In the genomic region with DNA sequence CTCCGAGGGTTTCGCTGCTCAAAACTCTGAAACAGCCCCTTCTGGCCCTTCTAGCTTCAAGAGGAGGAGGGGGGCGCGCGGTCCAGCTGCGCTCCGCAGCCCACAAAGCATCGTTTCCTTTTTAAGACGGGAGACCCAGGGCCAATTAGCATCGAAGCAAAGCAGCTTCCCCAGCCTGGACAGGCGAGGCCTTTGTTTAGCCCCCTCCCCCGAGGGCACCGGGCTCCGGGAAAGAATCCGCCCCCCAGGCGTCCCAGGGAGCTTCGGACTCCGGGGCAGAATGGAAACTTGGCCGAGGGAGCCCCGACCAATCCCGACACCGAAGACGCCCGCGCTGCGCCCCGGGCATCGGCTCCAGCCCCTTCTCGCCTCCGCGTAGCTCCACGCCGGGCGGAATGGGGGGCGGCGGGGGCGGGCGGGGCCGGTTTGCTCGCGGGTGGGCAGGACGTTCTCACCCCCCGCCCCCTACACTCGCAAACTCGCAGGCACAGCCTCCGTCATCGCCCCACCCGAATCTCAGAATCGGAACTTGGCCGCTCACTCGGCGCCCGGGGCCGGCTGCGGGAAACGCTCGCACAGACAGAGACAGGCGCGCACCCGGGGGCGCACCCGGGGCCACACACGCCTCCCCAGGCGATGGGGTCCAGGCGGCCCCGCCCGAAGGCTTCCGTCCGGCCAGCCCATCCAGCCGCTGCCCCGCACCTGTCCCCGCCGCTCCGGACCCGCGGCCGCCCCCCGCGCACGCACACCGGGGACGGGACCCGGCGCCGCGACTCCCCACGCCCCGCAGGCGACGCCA, we compare ENCODE assay signal across 8 cellular contexts. TPM values are rescaled to one million over a fixed set of nuclear protein-coding genes. Genes with fewer than 3 reads are reported as not detected.
DNase-seq lines count a peak whose midpoint lies in the region; ATAC-seq and TF ChIP-seq lines count a peak whose summit lies in the region.
"Had no signal": no experiment of that assay in that cellular context is flagged by ENCODE, and none has a peak within 500 bp of the region (broad histone marks: within the 10 kb centered on the region; RNA-seq: fewer than 3 reads in every experiment).

No MANE protein-coding gene starts in this region.

- no peak for DNase-seq in IMR-90
- no peak for DNase-seq in esophagus muscularis mucosa (ENCODE audit: extremely low spot score)
- no peak for DNase-seq in skeletal muscle cell (ENCODE audit: low read depth)
- DNase-seq in hippocampal formation (lab: John Stamatoyannopoulos, UW): no peak
- DNase-seq in NCI-H524 (lab: John Stamatoyannopoulos, UW): no peak
- DNase-seq: MG63 had no signal

- H3K36me3 ChIP-seq in IMR-90 (ENCODE audit: control insufficient read depth, insufficient read depth, low read length): no peaks in the 10 kb centered on the region
- no peaks in the 10 kb centered on the region for H3K36me3 ChIP-seq in esophagus muscularis mucosa
- H3K36me3 ChIP-seq: MG63 had no signal

- dilution Hi-C loops in IMR-90 (cut with HindIII; ENCODE audit: low sequenced_read_pairs, unreplicated experiment): no loop called here

- peak overlapping the region; percentile 42 for H2AK9ac ChIP-seq in IMR-90 (replicated peaks; ENCODE audit: low read depth, low read length, poor library complexity)

- no peak overlapping the region for H4K5ac ChIP-seq in IMR-90 (ENCODE audit: low read depth, low read length)

- no peak for TF ChIP-seq EP300 in esophagus muscularis mucosa (IDR thresholded peaks at IDR 0.05)

- H3K27ac ChIP-seq in IMR-90 (ENCODE audit: insufficient read depth, low read length): no peak overlapping the region
- H3K27ac ChIP-seq in esophagus muscularis mucosa (replicated peaks in 1 of 4): no peak overlapping the region

- H2AK5ac ChIP-seq in IMR-90 (ENCODE audit: low read depth, low read length): no peak overlapping the region

- H3K14ac ChIP-seq in IMR-90 (replicated peaks; ENCODE audit: low read depth, low read length): no peak overlapping the region

- peak overlapping the region; percentile 72 for H2AFZ ChIP-seq in IMR-90 (replicated peaks; ENCODE audit: low read length, poor library complexity)

- H3K79me1 ChIP-seq in IMR-90 (ENCODE audit: low read depth in 1 of 2, low read length in 2 of 2): no peaks in the 10 kb centered on the region

- no peak overlapping the region for H2BK15ac ChIP-seq in IMR-90 (ENCODE audit: low read depth, low read length)

- no peak overlapping the region for H2BK20ac ChIP-seq in IMR-90 (ENCODE audit: low read depth, low read length)

- H2BK120ac ChIP-seq in IMR-90 (ENCODE audit: low read depth, low read length): no peak overlapping the region

- no peak overlapping the region for H3K23ac ChIP-seq in IMR-90 (ENCODE audit: low read depth, low read length)

- H3K9ac ChIP-seq in IMR-90 (ENCODE audit: low read depth, low read length): no peak overlapping the region

- 0% methylated on average over 39 of the region's 90 CpGs; no CpG with 5 or more reads in 1 of the 2 experiments for WGBS in IMR-90 (ENCODE audit: extremely low coverage in 2 of 2, insufficient read length in 1 of 2), 2 experiments
- WGBS in esophagus muscularis mucosa: under 1% methylated on average over 29 of the region's 90 CpGs

- CTCF ChIA-PET in IMR-90 (lab: Yijun Ruan, JAX): no interaction called here

- H3K4me1 ChIP-seq in IMR-90 (ENCODE audit: control insufficient read depth, insufficient read depth, low read length): no peaks in the 10 kb centered on the region
- H3K4me1 ChIP-seq in esophagus muscularis mucosa: peaks cover 16 to 23% (median 22%) of the 10 kb centered on the region in 4 donors

- H3K27me3 ChIP-seq in IMR-90 (ENCODE audit: control insufficient read depth, insufficient read depth, low read length) (peaks cover 73% of the 10 kb centered on the region), esophagus muscularis mucosa (peaks cover 0 to 88% (median 32%) of the 10 kb centered on the region in 4 donors)

- no peak overlapping the region for H4K8ac ChIP-seq in IMR-90 (ENCODE audit: low read depth in 2 of 2, low read length in 2 of 2)

- TF ChIP-seq CTCF in IMR-90 (conservative IDR thresholded peaks at IDR 0.05; ENCODE audit: low read depth, low read length) (no peak), esophagus muscularis mucosa (IDR thresholded peaks at IDR 0.05) (no peak)

- no peak overlapping the region for H2BK5ac ChIP-seq in IMR-90 (ENCODE audit: low read depth, low read length, poor library complexity, severe bottlenecking)

- in situ Hi-C loops in IMR-90 (cut with MboI; ENCODE audit: low sequenced_read_pairs): no loop called here

- H4K91ac ChIP-seq in IMR-90 (ENCODE audit: insufficient read depth, low read depth, low read length): no peak overlapping the region

- H3K18ac ChIP-seq in IMR-90 (ENCODE audit: low read depth, low read length): no peak overlapping the region

- H3K4me3 ChIP-seq in IMR-90 (ENCODE audit: insufficient read depth, low read depth, low read length) (no peak overlapping the region; the same call in 1 of the 2 replicates), esophagus muscularis mucosa (peak overlapping the region; percentile 45 to 57 (median 48)), skeletal muscle cell (ENCODE audit: low read depth, low read length) (peak overlapping the region; percentile 21)
- H3K4me3 ChIP-seq: MG63 had no signal

- no peak overlapping the region for H3K56ac ChIP-seq in IMR-90 (ENCODE audit: extremely low read depth, insufficient read depth, low read length)

- H3K4me2 ChIP-seq in IMR-90 (ENCODE audit: low read depth, low read length): no peak overlapping the region; the same call in 1 of the 2 replicates

- no peak overlapping the region for H3K4ac ChIP-seq in IMR-90 (ENCODE audit: low read depth, low read length)

- peak; percentile 69 for ATAC-seq in IMR-90 (ENCODE audit: low read depth)
- no peak for ATAC-seq in HG02763 (IDR thresholded peaks at IDR 0.05; ENCODE audit: unreplicated experiment)

- POLR2A ChIA-PET in IMR-90 (lab: Charles Lee; ENCODE audit: unreplicated experiment): no interaction called here

- intact Hi-C loops in IMR-90 (cut with micrococcal nuclease): no loop called here
- intact Hi-C loops in esophagus muscularis mucosa (cut with DNase I): no loop called here

- no TSS peak for BruUV-seq in IMR-90 (replicated peaks; lab: Mats Ljungman, UMichigan)

- H3K9me1 ChIP-seq in IMR-90 (ENCODE audit: insufficient read depth, low read length): no peaks in the 10 kb centered on the region

- H3K9me3 ChIP-seq in IMR-90 (ENCODE audit: control insufficient read depth, insufficient read depth, low read length): no peaks in the 10 kb centered on the region
- H3K9me3 ChIP-seq in esophagus muscularis mucosa: no peaks in the 10 kb centered on the region
- H3K9me3 ChIP-seq: MG63 had no signal

- TF ChIP-seq RAD21 in IMR-90 (IDR thresholded peaks at IDR 0.05; ENCODE audit: low read length): no peak

- TF ChIP-seq POLR2A in IMR-90 (IDR thresholded peaks at IDR 0.05; ENCODE audit: low read depth, low read length): no peak
- no peak for TF ChIP-seq POLR2A in esophagus muscularis mucosa (IDR thresholded peaks at IDR 0.05; ENCODE audit: low read depth)

- H4K20me1 ChIP-seq in IMR-90 (ENCODE audit: insufficient read depth, low read length): no peaks in the 10 kb centered on the region

TF ChIP-seq in IMR-90, 13 proteins besides CTCF, POLR2A, EP300 and RAD21 (continues in another document):
- TF ChIP-seq CEBPB (IDR thresholded peaks at IDR 0.05; ENCODE audit: low read depth, low read length) (no peak), SMC3 (IDR thresholded peaks at IDR 0.05; ENCODE audit: low read depth, low read length) (no peak), MAFK (IDR thresholded peaks at IDR 0.05; ENCODE audit: low read depth, low read length) (no peak), RFX5 (IDR thresholded peaks at IDR 0.05; ENCODE audit: low read depth, low read length) (no peak), MAZ (IDR thresholded peaks at IDR 0.05; ENCODE audit: borderline replicate concordance, low read depth, low read length) (no peak), CHD1 (IDR thresholded peaks at IDR 0.05; ENCODE audit: low read depth, low read length) (no peak), FOS (IDR thresholded peaks at IDR 0.05; ENCODE audit: low read depth, low read length) (no peak), NFE2L2 (IDR thresholded peaks at IDR 0.05; ENCODE audit: low read depth, low read length) (no peak)
- TF ChIP-seq, protein P1, sequence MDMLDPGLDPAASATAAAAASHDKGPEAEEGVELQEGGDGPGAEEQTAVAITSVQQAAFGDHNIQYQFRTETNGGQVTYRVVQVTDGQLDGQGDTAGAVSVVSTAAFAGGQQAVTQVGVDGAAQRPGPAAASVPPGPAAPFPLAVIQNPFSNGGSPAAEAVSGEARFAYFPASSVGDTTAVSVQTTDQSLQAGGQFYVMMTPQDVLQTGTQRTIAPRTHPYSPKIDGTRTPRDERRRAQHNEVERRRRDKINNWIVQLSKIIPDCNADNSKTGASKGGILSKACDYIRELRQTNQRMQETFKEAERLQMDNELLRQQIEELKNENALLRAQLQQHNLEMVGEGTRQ (IDR thresholded peaks at IDR 0.05; ENCODE audit: low read depth, low read length): no peak

RNA-seq across cellular contexts. Expression of a gene that starts 0.6 kb away (rescaled TPM):
- not detected in 2 replicates for total RNA-seq in IMR-90 (2012; rRNA removed)
- polyA plus RNA-seq in IMR-90 (2012; rRNA removed): not detected in 2 replicates
- not detected in 2 replicates for polyA plus RNA-seq in IMR-90 (2012; cell fraction: cytosol; rRNA removed)
- polyA plus RNA-seq in IMR-90 (2012; cell fraction: nucleus; rRNA removed; ENCODE audit: low replicate concordance): not detected in 2 replicates
- total RNA-seq in esophagus muscularis mucosa: under 1 TPM in 2 of 4 donors, not detected in 2; 0.17 to 0.45 TPM
- polyA plus RNA-seq: liver had no signal

RNA-seq across cellular contexts. Expression of a gene that starts 17.9 kb away (rescaled TPM):
- total RNA-seq in IMR-90 (2012; rRNA removed) (not detected in 2 replicates), esophagus muscularis mucosa (not detected)
- not detected in 2 replicates for polyA plus RNA-seq in IMR-90 (2012; rRNA removed)
- 0.02 TPM in 1 of 2 replicates, not detected in the other for polyA plus RNA-seq in IMR-90 (2012; cell fraction: cytosol; rRNA removed)
- not detected in 2 replicates for polyA plus RNA-seq in IMR-90 (2012; cell fraction: nucleus; rRNA removed; ENCODE audit: low replicate concordance)
- polyA plus RNA-seq: liver had no signal

RNA-seq across cellular contexts. Expression of a gene that starts 19.0 kb away (rescaled TPM):
- total RNA-seq in IMR-90 (2012; rRNA removed) (54.7 and 59.1 TPM in 2 replicates), esophagus muscularis mucosa (10 to 100 TPM; 35.8 to 50.9 (median 39.5) TPM)
- 194 and 203 TPM in 2 replicates for polyA plus RNA-seq in IMR-90 (2012; rRNA removed)
- 96.9 and 108 TPM in 2 replicates for polyA plus RNA-seq in IMR-90 (2012; cell fraction: cytosol; rRNA removed)
- 1,020 and 2,202 TPM in 2 replicates for polyA plus RNA-seq in IMR-90 (2012; cell fraction: nucleus; rRNA removed; ENCODE audit: low replicate concordance)

RNA-seq across cellular contexts. Expression of a gene that starts 37.7 kb away (rescaled TPM):
- total RNA-seq in IMR-90 (2012; rRNA removed) (10.9 and 13.9 TPM in 2 replicates), esophagus muscularis mucosa (10 to 100 TPM; 17.9 to 32.1 (median 29.7) TPM)
- polyA plus RNA-seq in IMR-90 (2012; rRNA removed): 21.3 and 22.6 TPM in 2 replicates
- polyA plus RNA-seq in IMR-90 (2012; cell fraction: cytosol; rRNA removed): 11.8 and 17.6 TPM in 2 replicates
- polyA plus RNA-seq in IMR-90 (2012; cell fraction: nucleus; rRNA removed; ENCODE audit: low replicate concordance): 28.4 and 31.6 TPM in 2 replicates

RNA-seq across cellular contexts. Expression of a gene that starts 39.3 kb away (rescaled TPM):
- total RNA-seq in IMR-90 (2012; rRNA removed): not detected in 2 replicates
- not detected in 2 replicates for polyA plus RNA-seq in IMR-90 (2012; rRNA removed)
- polyA plus RNA-seq in IMR-90 (2012; cell fraction: cytosol; rRNA removed): not detected in 2 replicates
- polyA plus RNA-seq in IMR-90 (2012; cell fraction: nucleus; rRNA removed; ENCODE audit: low replicate concordance): 0.07 and 0.10 TPM in 2 replicates
- under 1 TPM in 1 of 4 donors, not detected in 3; 0.32 TPM for total RNA-seq in esophagus muscularis mucosa
- total RNA-seq: liver had no signal
- polyA plus RNA-seq: liver had no signal
